8 cellular contexts compared by ENCODE assay signal in the genomic region with DNA sequence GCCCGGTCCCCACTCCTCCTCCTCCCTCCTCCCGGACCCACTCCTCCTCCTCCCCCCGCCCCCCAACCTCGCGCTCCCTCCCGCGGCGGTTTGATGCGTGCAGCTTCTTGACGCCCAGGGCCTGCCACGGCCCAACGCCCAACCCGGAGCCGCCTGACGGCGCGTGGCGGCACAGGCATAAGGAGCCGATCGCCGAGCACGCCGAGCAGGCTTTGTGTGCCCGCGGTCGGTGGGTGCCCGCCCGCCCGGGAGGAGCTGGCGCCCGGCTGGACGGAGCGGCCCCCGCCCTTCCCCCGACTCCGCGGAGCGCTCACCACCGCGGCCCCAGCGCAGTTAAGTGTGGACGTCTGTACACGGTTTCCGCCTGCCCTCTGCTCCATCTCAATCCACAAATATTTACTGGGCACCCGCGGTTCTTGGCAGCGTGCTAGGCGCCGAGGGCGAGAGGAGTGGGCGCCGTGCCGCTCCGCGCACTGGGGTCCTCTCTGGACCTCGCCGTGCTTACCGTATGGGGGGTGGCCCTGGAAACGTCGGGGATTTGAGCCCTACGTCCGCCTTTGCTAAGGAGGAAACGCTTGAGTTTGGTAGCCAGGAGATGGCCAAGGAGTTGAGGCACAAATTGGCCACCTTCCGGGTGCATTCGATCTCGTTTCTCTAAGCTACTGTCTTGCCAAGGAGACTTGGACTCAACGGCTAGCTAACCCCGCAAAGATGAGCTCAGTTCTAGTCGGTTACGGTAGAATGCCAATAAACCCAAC. TPM values are rescaled to one million over a fixed set of nuclear protein-coding genes. Genes with fewer than 3 reads are reported as not detected.
A peak's percentile ranks its signal among the peaks of the same experiment; 100 is the strongest.
DNase-seq lines count a peak whose midpoint lies in the region; ATAC-seq, FAIRE-seq and TF ChIP-seq lines count a peak whose summit lies in the region.

No MANE protein-coding gene starts in this region.

- peak; percentile 81 for FAIRE-seq in GM12892 (lab: Jason Lieb, UNC)

- intact Hi-C loops in right cardiac atrium (cut with DNase I) = no loop called here
- intact Hi-C loops in psoas muscle (cut with DNase I) = loop anchor here in 1 of 2 donors (2.0 kb wide), 1 partner anchor 15 kb away; a partner anchor contains a TSS

- peak overlapping the region; percentile 89 for H3K4me3 ChIP-seq in right cardiac atrium (ENCODE audit: low read length)
- peak overlapping the region; percentile 96 for H3K4me3 ChIP-seq in psoas muscle
- H3K4me3 ChIP-seq in urinary bladder (ENCODE audit: low read depth, low read length) = peak overlapping the region; percentile 92

- no peaks in the 10 kb centered on the region for H3K27me3 ChIP-seq in right cardiac atrium (ENCODE audit: control insufficient read depth, insufficient read depth)
- no peaks in the 10 kb centered on the region for H3K27me3 ChIP-seq in psoas muscle (ENCODE audit: insufficient read depth in 3 of 3, low read length in 2 of 3)

- no peak for TF ChIP-seq CTCF in psoas muscle (IDR thresholded peaks at IDR 0.05)

- H3K4me1 ChIP-seq in right cardiac atrium (ENCODE audit: control insufficient read depth, insufficient read depth, low read length) (peaks cover 22% of the 10 kb centered on the region), psoas muscle (peaks cover 48% of the 10 kb centered on the region), urinary bladder (ENCODE audit: insufficient read depth) (no peaks in the 10 kb centered on the region)

- ATAC-seq in HG02884 (IDR thresholded peaks at IDR 0.05; ENCODE audit: unreplicated experiment) (peak; percentile 42), right cardiac atrium (peak; percentile 84 to 85), psoas muscle (peak; percentile 71 to 77 (median 75))

- peak; percentile 56; the same call in 1 of the 2 replicates for TF ChIP-seq POLR2A in GM12892 (IDR thresholded peaks at IDR 0.05; ENCODE audit: low read depth, low read length)

- WGBS in right cardiac atrium = under 1% methylated on average over 70 of the region's 70 CpGs
- WGBS in psoas muscle, 3 donors = 0% methylated on average over 46 to 69 of the region's 70 CpGs
- WGBS in urinary bladder = under 1% methylated on average over 69 of the region's 70 CpGs

- H3K27ac ChIP-seq in right cardiac atrium (ENCODE audit: low read length) (peak overlapping the region; percentile 92), psoas muscle (peak overlapping the region; percentile 98), urinary bladder (ENCODE audit: low read depth) (peak overlapping the region; percentile 81)

- DNase-seq in GM12892 (ENCODE audit: insufficient read length) (peak; percentile 88), NCI-H187 (lab: John Stamatoyannopoulos, UW) (peak; percentile 97 to 100), T-helper 2 cell (peak; percentile 89 to 98 (median 96)), anterior cingulate cortex (lab: John Stamatoyannopoulos, UW) (peak; percentile 42 to 99 (median 96)), right cardiac atrium (peak; percentile 98 to 99 (median 99)), psoas muscle (peak; percentile 99)

- no peaks in the 10 kb centered on the region for H3K36me3 ChIP-seq in psoas muscle (ENCODE audit: insufficient read depth in 1 of 2, low read depth in 1 of 2)
- no peaks in the 10 kb centered on the region for H3K36me3 ChIP-seq in urinary bladder (ENCODE audit: insufficient read depth)

- H3K9me3 ChIP-seq in right cardiac atrium (ENCODE audit: control insufficient read depth, low read length) (no peaks in the 10 kb centered on the region), psoas muscle (no peaks in the 10 kb centered on the region)

RNA-seq across cellular contexts. Expression of a gene that starts 0.4 kb away (rescaled TPM):
- 139 TPM for polyA plus RNA-seq in GM12892 (2012; ENCODE audit: missing spikeins)
- total RNA-seq in right cardiac atrium (100 to 1,000 TPM; 148 to 171 (median 162) TPM), psoas muscle (100 to 1,000 TPM; 164 to 240 (median 208) TPM), urinary bladder (74.8 TPM)
- polyA plus RNA-seq in right cardiac atrium (124 TPM), psoas muscle (100 to 1,000 TPM; 161 to 367 (median 163) TPM), urinary bladder (113 TPM)

RNA-seq across cellular contexts. Expression of a gene that starts 11.0 kb away (rescaled TPM):
- 129 TPM for polyA plus RNA-seq in GM12892 (2012; ENCODE audit: missing spikeins)
- total RNA-seq in right cardiac atrium (10 to 100 TPM; 63.4 to 88.5 (median 74.9) TPM), psoas muscle (100 to 1,000 TPM in 2 of 4 donors, 10 to 100 TPM in 2; 86.1 to 137 (median 99.8) TPM), urinary bladder (25.8 TPM)
- polyA plus RNA-seq in right cardiac atrium (145 TPM), psoas muscle (100 to 1,000 TPM; 140 to 174 (median 146) TPM), urinary bladder (115 TPM)

RNA-seq across cellular contexts. Expression of a gene that starts 15.4 kb away (rescaled TPM):
- 65.4 TPM for polyA plus RNA-seq in GM12892 (2012; ENCODE audit: missing spikeins)
- total RNA-seq in right cardiac atrium = 10 to 100 TPM; 36.3 to 47.1 (median 44.1) TPM
- 36.0 TPM for polyA plus RNA-seq in right cardiac atrium
- 10 to 100 TPM; 43.7 to 69.3 (median 64.0) TPM for total RNA-seq in psoas muscle
- 100 to 1,000 TPM in 1 of 3 donors, 10 to 100 TPM in 2; 46.8 to 107 (median 72.0) TPM for polyA plus RNA-seq in psoas muscle
- total RNA-seq in urinary bladder = 17.7 TPM
- polyA plus RNA-seq in urinary bladder = 49.5 TPM

RNA-seq across cellular contexts. Expression of a gene that starts 23.3 kb away (rescaled TPM):
- polyA plus RNA-seq in GM12892 (2012; ENCODE audit: missing spikeins) = 22.9 TPM
- total RNA-seq in right cardiac atrium (10 to 100 TPM; 13.0 to 23.0 (median 13.9) TPM), psoas muscle (10 to 100 TPM in 3 of 4 donors, 1 to 10 TPM in 1; 7.4 to 19.8 (median 16.5) TPM), urinary bladder (12.5 TPM)
- polyA plus RNA-seq in right cardiac atrium (9.2 TPM), psoas muscle (10 to 100 TPM in 2 of 3 donors, 1 to 10 TPM in 1; 7.6 to 20.4 (median 20.2) TPM), urinary bladder (22.8 TPM)

RNA-seq across cellular contexts. Expression of a gene that starts 23.6 kb away (rescaled TPM):
- polyA plus RNA-seq in GM12892 (2012; ENCODE audit: missing spikeins) = 24.4 TPM
- 10 to 100 TPM; 14.4 to 19.7 (median 17.3) TPM for total RNA-seq in right cardiac atrium
- 18.8 TPM for polyA plus RNA-seq in right cardiac atrium
- 10 to 100 TPM; 18.5 to 32.1 (median 28.5) TPM for total RNA-seq in psoas muscle
- polyA plus RNA-seq in psoas muscle = 10 to 100 TPM; 22.1 to 31.5 (median 27.0) TPM
- 11.4 TPM for total RNA-seq in urinary bladder
- polyA plus RNA-seq in urinary bladder = 32.6 TPM

Comparison
In these comparisons a context has a peak if more than half of its experiments do, and no peak if none do; other contexts are left out.
1. Peak in every context shown above with its lines: DNase-seq, ATAC-seq, H3K4me3 ChIP-seq and H3K27ac ChIP-seq.